In the genomic region with DNA sequence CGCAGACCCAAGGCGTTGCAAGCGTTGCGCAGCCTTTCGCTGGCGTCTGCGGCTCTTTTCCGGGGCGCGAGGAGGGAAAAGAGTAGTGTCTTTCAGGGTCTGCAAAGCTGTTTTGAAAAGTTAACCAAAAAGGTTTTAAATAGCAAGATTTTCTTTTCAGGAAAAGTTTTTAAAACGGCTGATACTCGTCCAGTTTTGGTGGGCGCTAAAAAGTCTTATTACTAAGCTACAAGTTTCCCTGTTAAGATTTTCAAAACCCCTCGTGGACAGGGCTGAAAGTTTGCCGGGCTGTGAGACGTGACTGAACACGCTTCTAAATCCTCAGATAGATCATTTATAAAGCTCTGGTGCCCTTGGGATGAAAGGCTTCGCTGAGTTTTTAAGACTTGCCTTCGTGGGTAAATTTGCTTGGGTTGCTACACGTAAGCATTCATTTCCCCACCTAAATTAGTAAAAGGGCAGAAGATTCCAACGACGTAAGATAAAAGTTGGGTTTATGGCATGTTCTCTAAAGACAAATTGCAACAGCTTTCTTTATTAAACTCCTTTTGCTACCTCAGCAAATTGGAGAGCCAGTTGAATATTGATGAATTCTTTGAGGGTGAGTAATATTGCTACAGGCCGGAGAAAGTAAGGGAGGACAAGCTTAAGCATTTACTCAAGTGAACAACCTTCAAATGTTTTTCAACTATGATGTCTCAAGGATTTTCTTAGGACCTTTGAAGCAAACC, we compare ENCODE assay signal across 10 cellular contexts.
A peak's percentile ranks its signal among the peaks of the same experiment; 100 is the strongest.
DNase-seq lines count a peak whose midpoint lies in the region; ATAC-seq, FAIRE-seq and TF ChIP-seq lines count a peak whose summit lies in the region.
"Had no signal": no experiment of that assay in that cellular context is flagged by ENCODE, and none has a peak within 500 bp of the region (broad histone marks: within the 10 kb centered on the region; RNA-seq: fewer than 3 reads in every experiment).

No MANE protein-coding gene starts in this region.

- H3K4me2 ChIP-seq in MM.1S (ENCODE audit: low read depth, low read length), result peak overlapping the region; percentile 72; the same call in 1 of the 2 replicates

- H3K79me2 ChIP-seq in MM.1S (ENCODE audit: low read length), result no peaks in the 10 kb centered on the region

- no peak overlapping the region for H3K9ac ChIP-seq in MM.1S (ENCODE audit: low read length)

- 60 to 72% methylated on average over 23 of the region's 23 CpGs for WGBS in pancreas, 2 donors

- no peaks in the 10 kb centered on the region for H4K20me1 ChIP-seq in MM.1S (ENCODE audit: insufficient read depth, low read length)

- H3K4me1 ChIP-seq in MM.1S (ENCODE audit: low read length) (no peaks in the 10 kb centered on the region), pancreas (peaks cover 0 to 3% (median 0%) of the 10 kb centered on the region in 3 donors)

- H3K27me3 ChIP-seq in MM.1S (replicated peaks; ENCODE audit: insufficient read depth, low read length) (no peaks in the 10 kb centered on the region), pancreas (peaks cover 0 to 33% (median 10%) of the 10 kb centered on the region in 4 donors)

- no peaks in the 10 kb centered on the region for H3K36me3 ChIP-seq in MM.1S (replicated peaks; ENCODE audit: insufficient read depth, low read length)
- H3K36me3 ChIP-seq in pancreas, result no peaks in the 10 kb centered on the region

- intact Hi-C loops in pancreas (cut with DNase I), result no loop called here

- H3F3A ChIP-seq in MM.1S (ENCODE audit: insufficient read depth, low read length), result peaks cover 6% of the 10 kb centered on the region; the same call in 1 of the 2 replicates

- ATAC-seq in HG02571 (IDR thresholded peaks at IDR 0.05; ENCODE audit: unreplicated experiment), result no peak
- ATAC-seq in pancreas, result no peak

- TF ChIP-seq CTCF in MM.1S (IDR thresholded peaks at IDR 0.05; ENCODE audit: low read length) (no peak), epithelial cell of esophagus (IDR thresholded peaks at IDR 0.05; ENCODE audit: insufficient read depth, low read depth, low read length, missing control alignments) (no peak), pancreas (IDR thresholded peaks at IDR 0.05) (no peak)

- H3K4me3 ChIP-seq in MM.1S (ENCODE audit: low read length), result peak overlapping the region; percentile 71; the same call in 1 of the 2 replicates
- peak overlapping the region; percentile 14 for H3K4me3 ChIP-seq in epithelial cell of esophagus (ENCODE audit: low read length)
- H3K4me3 ChIP-seq in pancreas, result no peak overlapping the region

- no peak for FAIRE-seq in pancreas (lab: Jason Lieb, UNC)
- FAIRE-seq: GM18507 had no signal

- no peak overlapping the region for H2AFZ ChIP-seq in MM.1S (ENCODE audit: low read length)

- no peaks in the 10 kb centered on the region for H3K9me2 ChIP-seq in MM.1S (replicated peaks; ENCODE audit: insufficient read depth, low read length)

- DNase-seq in ELF-1 (ENCODE audit: low read depth, low spot score) (peak; percentile 32), MM.1S (no peak), epithelial cell of esophagus (ENCODE audit: low read depth) (peak; percentile 55), renal cortical epithelial cell (ENCODE audit: low read depth) (peak; percentile 90), NCI-H446 treated with DMSO at 0.1 percent for 48 hours (lab: John Stamatoyannopoulos, UW) (no peak), NCI-H510A treated with DMSO at 0.1 percent for 48 hours (lab: John Stamatoyannopoulos, UW) (no peak), pancreas (no peak)
- DNase-seq: central memory CD4-positive, alpha-beta T cell had no signal

- H3K27ac ChIP-seq in MM.1S (ENCODE audit: low read length), result no peak overlapping the region
- no peak overlapping the region for H3K27ac ChIP-seq in pancreas

- H3K9me3 ChIP-seq in MM.1S (replicated peaks; ENCODE audit: insufficient read depth, low read length) (no peaks in the 10 kb centered on the region), pancreas (no peaks in the 10 kb centered on the region)

Comparison
In these comparisons a context has a peak if more than half of its experiments do, and no peak if none do; other contexts are left out.
1. DNase-seq: peak in ELF-1 (single experiment), epithelial cell of esophagus (single experiment) and renal cortical epithelial cell (single experiment); none in MM.1S (single experiment), NCI-H446 treated with DMSO at 0.1 percent for 48 hours (single experiment), NCI-H510A treated with DMSO at 0.1 percent for 48 hours (single experiment) and pancreas (0 of 6).
2. H3K4me3 ChIP-seq: peak in MM.1S (single experiment) and epithelial cell of esophagus (single experiment); none in pancreas (0 of 4).